Comparison of ENCODE assay signal across 16 cellular contexts in genomic region chr1:35180776-35181374, GRCh38. TPM values are rescaled to one million over a fixed set of nuclear protein-coding genes. Genes with fewer than 3 reads are reported as not detected.
A peak's percentile ranks its signal among the peaks of the same experiment; 100 is the strongest.
DNase-seq lines count a peak whose midpoint lies in the region; ATAC-seq, FAIRE-seq and TF ChIP-seq lines count a peak whose summit lies in the region.
"Had no signal": no experiment of that assay in that cellular context is flagged by ENCODE, and none has a peak within 500 bp of the region (broad histone marks: within the 10 kb centered on the region; RNA-seq: fewer than 3 reads in every experiment).

No MANE protein-coding gene starts in this region.

- H2AFZ ChIP-seq in SK-N-SH (ENCODE audit: low read depth) = no peak overlapping the region

- H3K9ac ChIP-seq in SK-N-SH = no peak overlapping the region
- H3K9ac ChIP-seq in kidney (ENCODE audit: low read length in 2 of 2) = no peak overlapping the region

- CTCF ChIA-PET in SK-N-SH (lab: Yijun Ruan, JAX) = interaction anchor here (1.0 kb wide), 1 partner anchor 141 kb away, joined by 3 read pairs; no protein-coding TSS in a partner anchor
- CTCF ChIA-PET in HEK293 (lab: Yijun Ruan, JAX) = no interaction called here
- CTCF ChIA-PET in activated CD8-positive, alpha-beta T cell treated with anti-CD3 and anti-CD28 coated beads for 36 hours (lab: Charles Lee) = interaction anchor here (1.7 kb wide), 1 partner anchor 329 kb away, joined by 3 read pairs; no protein-coding TSS in a partner anchor
- CTCF ChIA-PET in MCF 10A (lab: Yijun Ruan, JAX) = interaction anchor here (0.5 kb wide), 1 partner anchor 80 kb away, joined by 3 read pairs; no protein-coding TSS in a partner anchor

- POLR2A ChIA-PET in SK-N-SH (lab: Yijun Ruan, JAX) (no interaction called here), HEK293 (lab: Yijun Ruan, JAX) (interaction anchor here (0.6 to 2.3 kb wide), 3 partner anchors 10 to 321 kb away, joined by 3 to 9 read pairs (median 3); partner anchors contain the start of gene SMIM12), MCF 10A (lab: Yijun Ruan, JAX) (interaction anchor here (0.5 to 2.3 kb wide), 2 partner anchors 9 to 36 kb away, joined by 3 to 10 read pairs; no protein-coding TSS in a partner anchor)
- POLR2A ChIA-PET in activated CD8-positive, alpha-beta T cell treated with anti-CD3 and anti-CD28 coated beads for 36 hours (lab: Charles Lee) = interaction anchor here (1.0 to 8.2 kb wide), 8 partner anchors 8 to 101 kb away, joined by 3 to 90 read pairs (median 4); partner anchors contain the start of genes SFPQ and ZMYM1

- peak overlapping the region; percentile 22 for H3K4me3 Mint-ChIP-seq in activated CD8-positive, alpha-beta T cell treated with anti-CD3 and anti-CD28 coated beads for 36 hours
- H3K4me3 Mint-ChIP-seq in immature natural killer cell (peak overlapping the region in 1 of 5 donors; percentile 2), MCF 10A (ENCODE audit: unreplicated experiment) (no peak overlapping the region)
- H3K4me3 Mint-ChIP-seq: nephron progenitor cell had no signal

- intact Hi-C loops in activated CD8-positive, alpha-beta T cell treated with anti-CD3 and anti-CD28 coated beads for 36 hours (cut with micrococcal nuclease) = no loop called here
- intact Hi-C loops in kidney (cut with DNase I) (no loop called here), MCF 10A (cut with micrococcal nuclease) (no loop called here)

- peaks cover 74% of the 10 kb centered on the region for H3K4me1 Mint-ChIP-seq in activated CD8-positive, alpha-beta T cell treated with anti-CD3 and anti-CD28 coated beads for 36 hours (ENCODE audit: low read depth)
- H3K4me1 Mint-ChIP-seq in immature natural killer cell (peaks cover 65 to 86% of the 10 kb centered on the region in 2 donors), MCF 10A (ENCODE audit: insufficient read depth, unreplicated experiment) (peaks cover 31% of the 10 kb centered on the region)

- H3K36me3 ChIP-seq in SK-N-SH (replicated peaks in 1 of 2; ENCODE audit: control insufficient read depth in 1 of 2, insufficient read depth in 2 of 2, low read length in 1 of 2) = peaks cover 94 to 100% of the 10 kb centered on the region in 2 experiments
- peaks cover 75 to 100% of the 10 kb centered on the region in 2 experiments for H3K36me3 ChIP-seq in HEK293 (ENCODE audit: control insufficient read depth in 2 of 2, insufficient read depth in 1 of 2, low read length in 2 of 2)
- peaks cover 34 to 69% of the 10 kb centered on the region in 2 donors for H3K36me3 ChIP-seq in kidney (ENCODE audit: control insufficient read depth in 1 of 2, insufficient read depth in 2 of 2, low read length in 2 of 2)

- H3K36me3 Mint-ChIP-seq in activated CD8-positive, alpha-beta T cell treated with anti-CD3 and anti-CD28 coated beads for 36 hours (ENCODE audit: low read depth) = peaks cover 90% of the 10 kb centered on the region
- H3K36me3 Mint-ChIP-seq in immature natural killer cell = peaks cover 26 to 71% (median 47%) of the 10 kb centered on the region in 3 donors
- H3K36me3 Mint-ChIP-seq in MCF 10A (ENCODE audit: insufficient read depth, unreplicated experiment) = peaks cover 100% of the 10 kb centered on the region

- no peaks in the 10 kb centered on the region; the same call in 1 of the 2 replicates for H3K9me2 ChIP-seq in SK-N-SH

- no peaks in the 10 kb centered on the region for H3K27me3 Mint-ChIP-seq in activated CD8-positive, alpha-beta T cell treated with anti-CD3 and anti-CD28 coated beads for 36 hours
- H3K27me3 Mint-ChIP-seq in immature natural killer cell (ENCODE audit: low read depth in 3 of 3) = peaks cover 5 to 8% (median 5%) of the 10 kb centered on the region in 3 donors
- no peaks in the 10 kb centered on the region for H3K27me3 Mint-ChIP-seq in MCF 10A (ENCODE audit: insufficient read depth, unreplicated experiment)

- H3F3A ChIP-seq in SK-N-SH (replicated peaks; ENCODE audit: insufficient read depth) = peaks cover 89% of the 10 kb centered on the region

- H3K9me3 Mint-ChIP-seq in activated CD8-positive, alpha-beta T cell treated with anti-CD3 and anti-CD28 coated beads for 36 hours = no peaks in the 10 kb centered on the region
- H3K9me3 Mint-ChIP-seq in immature natural killer cell (no peaks in the 10 kb centered on the region), MCF 10A (ENCODE audit: unreplicated experiment) (no peaks in the 10 kb centered on the region)
- H3K9me3 Mint-ChIP-seq: nephron progenitor cell had no signal

- no peaks in the 10 kb centered on the region for H3K27me3 ChIP-seq in SK-N-SH (ENCODE audit: insufficient read depth)

- FAIRE-seq in kidney (lab: Jason Lieb, UNC) = no peak

- H3K27ac ChIP-seq in SK-N-SH (ENCODE audit: low read depth in 2 of 2, low read length in 1 of 2) (no peak overlapping the region; a peak in 2 of 4 replicates), HEK293 (ENCODE audit: extremely low read depth, low read depth, low read length) (no peak overlapping the region), kidney (ENCODE audit: low read depth in 2 of 2, low read length in 2 of 2) (no peak overlapping the region)
- H3K27ac ChIP-seq: skin epidermis had no signal

- no peak for ATAC-seq in SK-N-SH treated with all-trans-retinoic acid at 6 μM for 48 hours
- peak; percentile 83 for ATAC-seq in activated CD8-positive, alpha-beta T cell treated with anti-CD3 and anti-CD28 coated beads for 36 hours
- ATAC-seq: left colon had no signal

- peaks cover 83% of the 10 kb centered on the region for H3K79me2 ChIP-seq in SK-N-SH (ENCODE audit: insufficient read depth)

- no peak overlapping the region for H3K4me2 ChIP-seq in SK-N-SH

- WGBS in SK-N-SH (ENCODE audit: low lambda C conversion rate) = 90% methylated on average over 7 of the region's 7 CpGs

- peak overlapping the region; percentile 67 for H3K27ac Mint-ChIP-seq in activated CD8-positive, alpha-beta T cell treated with anti-CD3 and anti-CD28 coated beads for 36 hours
- H3K27ac Mint-ChIP-seq in immature natural killer cell (peak overlapping the region in 4 of 6 donors; percentile 9 to 51 (median 36)), MCF 10A (ENCODE audit: low read depth, unreplicated experiment) (no peak overlapping the region)
- H3K27ac Mint-ChIP-seq: nephron progenitor cell had no signal

- peaks cover 99% of the 10 kb centered on the region for H4K20me1 ChIP-seq in SK-N-SH (ENCODE audit: insufficient read depth)

- no peak for DNase-seq in SK-N-SH
- peak; percentile 40 for DNase-seq in activated CD8-positive, alpha-beta T cell treated with anti-CD3 and anti-CD28 coated beads for 36 hours
- no peak for DNase-seq in immature natural killer cell
- no peak for DNase-seq in kidney
- no peak for DNase-seq in MCF 10A (ENCODE audit: unreplicated experiment)
- no peak for DNase-seq in DMS53 treated with DMSO at 0.1 percent for 48 hours (lab: John Stamatoyannopoulos, UW; ENCODE audit: unreplicated experiment)
- DNase-seq: 8988T; activated CD4-positive, alpha-beta T cell treated with anti-CD3 and anti-CD28 coated beads, Interleukin-2, amount 50 U/mL, for 1 hour; aorta; COR-L47; effector CD8-positive, alpha-beta T cell; left colon; nephron progenitor cell had no signal

- H3K4me1 ChIP-seq in SK-N-SH (ENCODE audit: control insufficient read depth in 1 of 2, insufficient read depth in 2 of 2, low read depth in 1 of 2, low read length in 1 of 2) = peaks cover 3 to 6% of the 10 kb centered on the region in 2 experiments; a peak in 3 of 4 replicates
- H3K4me1 ChIP-seq in HEK293 (ENCODE audit: control insufficient read depth, insufficient read depth, low read length) = no peaks in the 10 kb centered on the region
- H3K4me1 ChIP-seq in kidney (ENCODE audit: control insufficient read depth in 1 of 2, insufficient read depth in 1 of 2, low read depth in 1 of 2, low read length in 2 of 2) = peaks cover 30 to 35% of the 10 kb centered on the region in 2 donors

- H3K9me3 ChIP-seq in SK-N-SH (no peaks in the 10 kb centered on the region), HEK293 (ENCODE audit: control insufficient read depth, insufficient read depth, low read depth, low read length) (no peaks in the 10 kb centered on the region), kidney (ENCODE audit: control insufficient read depth in 1 of 2, low read length in 2 of 2) (no peaks in the 10 kb centered on the region)

- no peak overlapping the region for H3K4me3 ChIP-seq in SK-N-SH (ENCODE audit: low read depth in 2 of 2, low read length in 1 of 2)
- H3K4me3 ChIP-seq in HEK293 (ENCODE audit: low read depth, low read length) = no peak overlapping the region
- no peak overlapping the region for H3K4me3 ChIP-seq in kidney (ENCODE audit: low read length in 2 of 2)
- H3K4me3 ChIP-seq: skin epidermis had no signal

- BruUV-seq in MCF 10A (replicated peaks; lab: Mats Ljungman, UMichigan) = no TSS peak

- TF ChIP-seq CTCF in SK-N-SH (IDR thresholded peaks at IDR 0.05) (no peak), HEK293 (tag by site-specific recombination; IDR thresholded peaks at IDR 0.05) (no peak), kidney (IDR thresholded peaks at IDR 0.05; ENCODE audit: borderline replicate concordance, extremely low read depth, insufficient read depth) (no peak), MCF 10A (IDR thresholded peaks at IDR 0.05; ENCODE audit: unreplicated experiment) (no peak)
- no peak for TF ChIP-seq CTCF in activated CD8-positive, alpha-beta T cell treated with anti-CD3 and anti-CD28 coated beads for 36 hours (IDR thresholded peaks at IDR 0.05)

- TF ChIP-seq RAD21 in SK-N-SH (IDR thresholded peaks at IDR 0.05; ENCODE audit: low read length) = no peak

- no peak for TF ChIP-seq EP300 in SK-N-SH (IDR thresholded peaks at IDR 0.05; ENCODE audit: borderline replicate concordance in 1 of 2, low read depth in 1 of 2, low read length in 1 of 2)

TF ChIP-seq in SK-N-SH, 30 proteins besides CTCF, POLR2A, EP300 and RAD21 (continues in another document):
- TF ChIP-seq POLR2AphosphoS5 (IDR thresholded peaks at IDR 0.05; ENCODE audit: low read depth, low read length) = peak; percentile 48; the same call in 1 of the 2 replicates

TF ChIP-seq in SK-N-SH treated with all-trans-retinoic acid at 6 μM for 48 hours, 23 proteins besides CTCF, POLR2A, EP300 and RAD21 (continues in another document):
- no peak for TF ChIP-seq ISL1 (CRISPR knock-in tag; IDR thresholded peaks at IDR 0.05)

TF ChIP-seq in HEK293, 187 proteins besides CTCF, POLR2A, EP300 and RAD21:
- TF ChIP-seq ZNF366 (tag by site-specific recombination; conservative IDR thresholded peaks at IDR 0.05) (no peak), ZNF19 (tag by site-specific recombination; IDR thresholded peaks at IDR 0.05; ENCODE audit: low read depth) (no peak), ZFHX2 (tag by site-specific recombination; conservative IDR thresholded peaks at IDR 0.05) (0 out of 2 replicates have a peak, but pooled peaks have one; percentile 23), ZNF121 (tag by site-specific recombination; IDR thresholded peaks at IDR 0.05) (no peak), ZNF350 (tag by site-specific recombination; IDR thresholded peaks at IDR 0.05) (no peak)

RNA-seq across cellular contexts. Expression of gene SFPQ, which starts 12.1 kb away (rescaled TPM):
- polyA plus RNA-seq in SK-N-SH (2012; rRNA removed) (85.6 and 88.1 TPM in 2 replicates), immature natural killer cell (100 to 1,000 TPM in 1 of 3 donors, 10 to 100 TPM in 2; 35.4 to 155 (median 82.1) TPM), kidney (ENCODE audit: insufficient read depth, low read depth, low replicate concordance) (140 TPM)
- polyA plus RNA-seq in SK-N-SH (2012; cell fraction: cytosol; rRNA removed) = 66.5 and 86.3 TPM in 2 replicates
- polyA plus RNA-seq in SK-N-SH (2012; cell fraction: nucleus; rRNA removed) = 214 and 361 TPM in 2 replicates
- total RNA-seq in activated CD8-positive, alpha-beta T cell treated with anti-CD3 and anti-CD28 coated beads for 36 hours = 100 to 1,000 TPM; 295 to 297 TPM
- total RNA-seq in kidney (248 TPM), MCF 10A (2022) (275 and 314 TPM in 2 replicates)
